1 cellular context compared by ENCODE assay signal in genomic region chr4:68948044-68948743, GRCh38.
TF ChIP-seq lines count a peak whose summit lies in the region.

No MANE protein-coding gene starts in this region.

TF ChIP-seq in HepG2, 621 proteins besides CTCF, POLR2A, EP300 and RAD21 (continued from another document and continues in another):
- no peak for TF ChIP-seq USF2 (IDR thresholded peaks at IDR 0.05; ENCODE audit: low read depth, low read length)
- no peak for TF ChIP-seq USF2 (CRISPR knock-in tag; IDR thresholded peaks at IDR 0.05; ENCODE audit: borderline replicate concordance)
- no peak for TF ChIP-seq NFE2L2 (IDR thresholded peaks at IDR 0.05; ENCODE audit: low read length)
- TF ChIP-seq ZNF816 (CRISPR knock-in tag; IDR thresholded peaks at IDR 0.05; ENCODE audit: borderline replicate concordance), result no peak
- no peak for TF ChIP-seq NR2C2 (CRISPR knock-in tag; IDR thresholded peaks at IDR 0.05; ENCODE audit: borderline replicate concordance)
- no peak for TF ChIP-seq SMC3 (IDR thresholded peaks at IDR 0.05; ENCODE audit: low read length)
- TF ChIP-seq ZNF766 (CRISPR knock-in tag; IDR thresholded peaks at IDR 0.05; ENCODE audit: borderline replicate concordance), result no peak
- no peak for TF ChIP-seq ZFAT (CRISPR knock-in tag; conservative IDR thresholded peaks at IDR 0.05)
- TF ChIP-seq POLR2G (IDR thresholded peaks at IDR 0.05; ENCODE audit: low read depth, low read length), result no peak
- TF ChIP-seq ZBTB14 (CRISPR knock-in tag; IDR thresholded peaks at IDR 0.05), result no peak
- TF ChIP-seq SOX6 (IDR thresholded peaks at IDR 0.05), result no peak
- peak; percentile 74; the same call in 1 of the 2 replicates for TF ChIP-seq SOX6 (CRISPR knock-in tag; IDR thresholded peaks at IDR 0.05)
- no peak for TF ChIP-seq NFAT5 (CRISPR knock-in tag; IDR thresholded peaks at IDR 0.05)
- no peak for TF ChIP-seq NFE2L1 (CRISPR knock-in tag; IDR thresholded peaks at IDR 0.05; ENCODE audit: borderline replicate concordance)
- no peak for TF ChIP-seq ZSCAN29 (CRISPR knock-in tag; conservative IDR thresholded peaks at IDR 0.05)
- no peak for TF ChIP-seq ZNF354B (CRISPR knock-in tag; IDR thresholded peaks at IDR 0.05)
- no peak for TF ChIP-seq ZNF207 (IDR thresholded peaks at IDR 0.05; ENCODE audit: borderline replicate concordance)
- no peak for TF ChIP-seq UBTF (CRISPR knock-in tag; IDR thresholded peaks at IDR 0.05)
- no peak for TF ChIP-seq TOE1 (CRISPR knock-in tag; IDR thresholded peaks at IDR 0.05)
- TF ChIP-seq RFX5 (IDR thresholded peaks at IDR 0.05; ENCODE audit: low read depth, low read length), result no peak
- TF ChIP-seq ZNF549 (CRISPR knock-in tag; IDR thresholded peaks at IDR 0.05), result no peak
- no peak for TF ChIP-seq SMARCE1 (IDR thresholded peaks at IDR 0.05; ENCODE audit: borderline replicate concordance)
- TF ChIP-seq GABPA (IDR thresholded peaks at IDR 0.05; ENCODE audit: low read depth, low read length), result no peak
- no peak for TF ChIP-seq GABPA (CRISPR knock-in tag; IDR thresholded peaks at IDR 0.05; ENCODE audit: low read depth)
- no peak for TF ChIP-seq PCBP1 (IDR thresholded peaks at IDR 0.05; ENCODE audit: borderline replicate concordance, low read depth, low read length)
- no peak for TF ChIP-seq HMGXB4 (CRISPR knock-in tag; IDR thresholded peaks at IDR 0.05; ENCODE audit: borderline replicate concordance in 1 of 2, low read depth in 1 of 2)
- TF ChIP-seq ZNF460 (CRISPR knock-in tag; IDR thresholded peaks at IDR 0.05; ENCODE audit: borderline replicate concordance), result no peak
- TF ChIP-seq DBP (CRISPR knock-in tag; IDR thresholded peaks at IDR 0.05; ENCODE audit: not compliant biosample characterization), result no peak
- TF ChIP-seq SNAPC5 (CRISPR knock-in tag; IDR thresholded peaks at IDR 0.05; ENCODE audit: borderline replicate concordance), result no peak
- no peak for TF ChIP-seq ZNF589 (CRISPR knock-in tag; conservative IDR thresholded peaks at IDR 0.05)
- TF ChIP-seq ZNF142 (CRISPR knock-in tag; IDR thresholded peaks at IDR 0.05), result no peak
- TF ChIP-seq ZNF512B (CRISPR knock-in tag; IDR thresholded peaks at IDR 0.05; ENCODE audit: borderline replicate concordance), result no peak
